In the genomic region with DNA sequence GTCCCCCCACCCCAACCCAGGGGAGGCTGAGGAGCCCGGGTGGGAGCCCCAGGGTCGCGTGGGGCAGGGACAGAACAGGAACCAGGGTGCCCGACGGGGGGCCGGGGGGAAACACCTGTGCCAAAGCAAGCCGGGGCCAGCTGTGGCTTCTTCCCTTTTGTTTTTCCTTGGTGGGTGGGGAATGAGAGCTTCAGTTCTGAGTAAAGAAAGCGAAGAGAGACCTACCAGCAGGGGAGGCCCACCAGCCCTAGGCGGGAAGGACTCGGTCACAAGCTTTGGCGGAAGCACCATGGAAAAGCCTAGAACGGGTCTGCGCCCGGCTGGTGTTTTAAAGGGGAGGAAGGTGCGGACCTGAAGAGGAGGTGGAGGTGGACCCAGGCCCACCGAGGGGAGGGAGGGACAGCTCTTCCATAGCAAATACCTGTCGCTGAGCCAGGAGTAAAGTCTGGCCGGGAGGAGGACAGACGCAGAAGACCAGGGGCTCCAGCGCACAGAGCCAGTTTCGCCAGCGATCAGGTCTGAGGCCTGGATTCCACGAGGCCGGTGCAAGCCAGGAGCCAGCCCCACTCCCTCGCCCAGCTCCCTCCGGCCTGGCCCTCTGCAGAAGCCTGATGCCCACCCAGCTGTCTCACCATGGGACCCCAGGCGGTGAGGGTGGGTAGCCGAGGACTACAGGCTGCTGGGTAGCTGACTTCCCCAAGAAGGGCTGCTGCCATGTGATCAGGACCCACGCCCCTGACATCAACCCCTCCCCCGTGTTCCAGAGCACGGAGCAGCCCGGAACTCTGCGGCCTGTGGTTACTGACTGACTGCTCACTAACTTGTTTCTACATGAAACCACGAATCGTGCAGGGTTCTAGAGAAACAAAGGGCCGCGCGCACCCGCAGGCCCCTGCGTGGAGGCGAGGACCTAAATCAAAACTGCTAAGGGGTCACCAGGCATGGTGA, we compare ENCODE assay signal across 8 cellular contexts.
DNase-seq lines count a peak whose midpoint lies in the region; ATAC-seq lines count a peak whose summit lies in the region.

No MANE protein-coding gene starts in this region.

- peak in 9 of 14 donors; percentile 27 to 70 (median 59) for DNase-seq in C1 segment of cervical spinal cord (lab: John Stamatoyannopoulos, UW)
- peak in 72 of 76 experiments; percentile 12 to 87 (median 70) for DNase-seq in HUDEP-2 (lab: John Stamatoyannopoulos, UW; ENCODE audit: unreplicated experiment in 76 of 76)
- peak; percentile 70 for DNase-seq in activated CD4-positive, alpha-beta T cell treated with anti-CD3 and anti-CD28 coated beads for 1 hour
- DNase-seq in medulla oblongata (ENCODE audit: extremely low spot score), result peak; percentile 79
- DNase-seq in stimulated activated CD8-positive, alpha-beta memory T cell treated with anti-CD3 and anti-CD28 coated beads, Interleukin-15, amount 100 ng/mL, for 4 hours (ENCODE audit: low read depth in 2 of 2), result peak; percentile 70 to 80
- DNase-seq in NCI-H1930 (lab: John Stamatoyannopoulos, UW), result no peak

- H3K27ac ChIP-seq in cingulate gyrus (ENCODE audit: low read depth, low read length), result peak overlapping the region; percentile 88

- peak; percentile 57 for ATAC-seq in GM19463 (IDR thresholded peaks at IDR 0.05; ENCODE audit: unreplicated experiment)

Comparison
In these comparisons a context has a peak if more than half of its experiments do, and no peak if none do; other contexts are left out.
1. DNase-seq: peak in C1 segment of cervical spinal cord (9 of 14), HUDEP-2 (72 of 76), activated CD4-positive, alpha-beta T cell treated with anti-CD3 and anti-CD28 coated beads for 1 hour (single experiment), medulla oblongata (single experiment) and stimulated activated CD8-positive, alpha-beta memory T cell treated with anti-CD3 and anti-CD28 coated beads, Interleukin-15, amount 100 ng/mL, for 4 hours (2 of 2); none in NCI-H1930 (0 of 2).